Comparison of ENCODE assay signal across 8 cellular contexts in the genomic region with DNA sequence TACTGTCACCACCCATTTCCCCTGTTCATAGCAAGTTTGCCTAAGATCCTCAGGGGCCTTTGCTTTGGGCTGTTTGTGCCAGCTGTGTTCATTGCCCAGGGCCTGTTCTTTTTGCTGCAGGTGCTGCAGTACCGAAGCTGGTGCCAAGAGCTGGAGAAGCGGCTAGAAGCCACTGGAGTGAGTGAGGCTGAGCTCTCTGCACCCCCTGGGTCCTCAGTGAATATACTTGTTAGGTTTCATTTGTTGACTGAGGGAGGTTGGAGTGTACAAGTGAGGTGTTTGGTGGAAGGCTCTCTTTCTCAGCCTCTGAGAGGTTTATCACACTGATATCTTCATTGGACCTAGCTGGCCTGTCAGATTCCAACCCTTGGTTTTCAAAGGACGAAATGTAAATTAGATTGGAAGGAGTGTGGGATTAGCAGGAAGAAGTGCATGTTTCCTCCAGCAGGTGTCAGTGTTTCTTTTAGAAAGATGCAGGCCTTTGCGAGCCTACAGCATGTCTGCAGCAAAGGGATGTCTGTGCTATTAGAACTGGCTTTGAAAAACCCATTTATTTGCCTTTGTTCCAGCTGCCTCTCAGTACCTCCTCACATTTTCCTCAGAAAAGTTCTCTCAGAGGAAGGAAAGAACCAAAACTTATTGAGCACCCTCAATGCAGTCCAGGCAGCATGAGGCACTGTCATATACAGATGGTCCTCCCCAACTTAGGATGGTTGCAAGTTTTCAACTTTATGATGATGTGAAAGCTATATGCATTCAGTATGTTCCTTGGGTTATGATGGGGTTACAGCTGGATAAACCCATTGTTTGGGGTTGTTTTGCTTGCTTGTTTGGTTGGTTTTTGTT. TPM values are rescaled to one million over a fixed set of nuclear protein-coding genes. Genes with fewer than 3 reads are reported as not detected.
DNase-seq lines count a peak whose midpoint lies in the region; ATAC-seq and TF ChIP-seq lines count a peak whose summit lies in the region.

No MANE protein-coding gene starts in this region.

- no TSS peak for BruUV-seq in PC-9 (replicated peaks; lab: Mats Ljungman, UMichigan)

- H3K36me3 Mint-ChIP-seq in activated T-helper 1 cell treated with anti-CD3 and anti-CD28 coated beads, Interleukin-12 subunit alpha, Interleukin-12 subunit beta, Interleukin-2, Interleukin-4 antibody, amounts not matched to agents 30 ng/mL and 10 ng/mL and 1 ng/mL, durations not matched to agents 14 hours and 24 hours and 36 hours (ENCODE audit: low read depth), result peaks cover 13% of the 10 kb centered on the region

- CTCF ChIA-PET in PC-9 (lab: Charles Lee), result interaction anchor here (0.5 to 1.5 kb wide), 5 partner anchors 9 to 420 kb away, joined by 3 to 6 read pairs (median 4); no protein-coding TSS in a partner anchor

- H3K4me3 ChIP-seq in PC-9 (no peak overlapping the region), fibroblast of villous mesenchyme (ENCODE audit: low read depth, low read length) (no peak overlapping the region), vagina (no peak overlapping the region)

- H2AFZ ChIP-seq in PC-9, result no peak overlapping the region

- H3K9me3 ChIP-seq in PC-9 (ENCODE audit: insufficient read depth, low read depth), result no peaks in the 10 kb centered on the region
- H3K9me3 ChIP-seq in vagina, result no peaks in the 10 kb centered on the region

- intact Hi-C loops in PC-9 (cut with micrococcal nuclease; ENCODE audit: unreplicated experiment), result loop anchor here (5.0 to 10.0 kb wide), 2 partner anchors 419 to 491 kb away; a partner anchor contains a TSS
- intact Hi-C loops in activated T-helper 1 cell treated with anti-CD3 and anti-CD28 coated beads, Interleukin-12 subunit alpha, Interleukin-12 subunit beta, Interleukin-2, Interleukin-4 antibody, amounts not matched to agents 30 ng/mL and 10 ng/mL and 1 ng/mL, durations not matched to agents 14 hours and 24 hours and 36 hours (cut with micrococcal nuclease), result loop anchor here (1.0 to 5.0 kb wide), 4 partner anchors 59 to 675 kb away; a partner anchor contains a TSS
- intact Hi-C loops in vagina (cut with DNase I), result no loop called here

- H3K36me3 ChIP-seq in PC-9 (ENCODE audit: low read depth), result peaks cover 12% of the 10 kb centered on the region; the same call in 1 of the 2 replicates
- H3K36me3 ChIP-seq in vagina, result peaks cover 0 to 33% of the 10 kb centered on the region in 2 donors

- H3K4me1 ChIP-seq in PC-9 (replicated peaks; ENCODE audit: insufficient read depth) (peaks cover 26% of the 10 kb centered on the region), vagina (peaks cover 9% of the 10 kb centered on the region)

- no peaks in the 10 kb centered on the region for H3K27me3 Mint-ChIP-seq in activated T-helper 1 cell treated with anti-CD3 and anti-CD28 coated beads, Interleukin-12 subunit alpha, Interleukin-12 subunit beta, Interleukin-2, Interleukin-4 antibody, amounts not matched to agents 30 ng/mL and 10 ng/mL and 1 ng/mL, durations not matched to agents 14 hours and 24 hours and 36 hours (ENCODE audit: insufficient read depth)

- no peak for TF ChIP-seq POLR2A in vagina (IDR thresholded peaks at IDR 0.05)

- no peaks in the 10 kb centered on the region for H3K9me2 ChIP-seq in PC-9 (ENCODE audit: insufficient read depth)

- H4K20me1 ChIP-seq in PC-9 (ENCODE audit: insufficient read depth), result no peaks in the 10 kb centered on the region

- peak; percentile 83 for TF ChIP-seq CTCF in PC-9 (conservative IDR thresholded peaks at IDR 0.05)
- peak; percentile 74 for TF ChIP-seq CTCF in fibroblast of villous mesenchyme (IDR thresholded peaks at IDR 0.05; ENCODE audit: insufficient read depth, low read depth, low read length)
- peak; percentile 37 to 74 (median 58) for TF ChIP-seq CTCF in vagina (IDR thresholded peaks at IDR 0.05)

- H3K79me2 ChIP-seq in PC-9 (ENCODE audit: low read depth), result 0 out of 2 replicates have a peak, but pooled peaks cover 6% of the 10 kb centered on the region

- DNase-seq in DMS53 treated with DMSO at 0.1 percent for 48 hours (lab: John Stamatoyannopoulos, UW; ENCODE audit: unreplicated experiment) (peak; percentile 53), KG1 (lab: John Stamatoyannopoulos, UW) (peak; percentile 5), PC-9 (peak; percentile 56 to 60), fibroblast of villous mesenchyme (ENCODE audit: low read depth) (peak; percentile 75), nucleus accumbens (lab: John Stamatoyannopoulos, UW) (peak in 47 of 56 donors; percentile 3 to 78 (median 26)), vagina (ENCODE audit: extremely low spot score in 2 of 2) (no peak)
- peak; percentile 48 for DNase-seq in activated T-helper 1 cell treated with anti-CD3 and anti-CD28 coated beads, Interleukin-12 subunit alpha, Interleukin-12 subunit beta, Interleukin-2, Interleukin-4 antibody, amounts not matched to agents 30 ng/mL and 10 ng/mL and 1 ng/mL, durations not matched to agents 14 hours and 24 hours and 36 hours (ENCODE audit: low spot score)

- no peaks in the 10 kb centered on the region for H3K4me1 Mint-ChIP-seq in activated T-helper 1 cell treated with anti-CD3 and anti-CD28 coated beads, Interleukin-12 subunit alpha, Interleukin-12 subunit beta, Interleukin-2, Interleukin-4 antibody, amounts not matched to agents 30 ng/mL and 10 ng/mL and 1 ng/mL, durations not matched to agents 14 hours and 24 hours and 36 hours (ENCODE audit: low read depth)

- H3K4me3 Mint-ChIP-seq in activated T-helper 1 cell treated with anti-CD3 and anti-CD28 coated beads, Interleukin-12 subunit alpha, Interleukin-12 subunit beta, Interleukin-2, Interleukin-4 antibody, amounts not matched to agents 30 ng/mL and 10 ng/mL and 1 ng/mL, durations not matched to agents 14 hours and 24 hours and 36 hours, result no peak overlapping the region

- H3K9me3 Mint-ChIP-seq in activated T-helper 1 cell treated with anti-CD3 and anti-CD28 coated beads, Interleukin-12 subunit alpha, Interleukin-12 subunit beta, Interleukin-2, Interleukin-4 antibody, amounts not matched to agents 30 ng/mL and 10 ng/mL and 1 ng/mL, durations not matched to agents 14 hours and 24 hours and 36 hours, result no peaks in the 10 kb centered on the region

- POLR2A ChIA-PET in PC-9 (lab: Charles Lee; ENCODE audit: unreplicated experiment), result interaction anchor here (0.6 to 0.7 kb wide), 3 partner anchors 459 to 629 kb away, joined by 3 to 6 read pairs (median 3); no protein-coding TSS in a partner anchor

- ATAC-seq in HG02763 (IDR thresholded peaks at IDR 0.05; ENCODE audit: unreplicated experiment), result no peak

- no peak overlapping the region for H3K4me2 ChIP-seq in PC-9

- peaks cover 24% of the 10 kb centered on the region for H3F3A ChIP-seq in PC-9 (ENCODE audit: insufficient read depth, low read depth)

- H3K27me3 ChIP-seq in PC-9 (ENCODE audit: insufficient read depth, low read depth), result no peaks in the 10 kb centered on the region
- no peaks in the 10 kb centered on the region for H3K27me3 ChIP-seq in vagina

- H3K27ac ChIP-seq in PC-9 (no peak overlapping the region), vagina (no peak overlapping the region)

- no peak overlapping the region for H3K27ac Mint-ChIP-seq in activated T-helper 1 cell treated with anti-CD3 and anti-CD28 coated beads, Interleukin-12 subunit alpha, Interleukin-12 subunit beta, Interleukin-2, Interleukin-4 antibody, amounts not matched to agents 30 ng/mL and 10 ng/mL and 1 ng/mL, durations not matched to agents 14 hours and 24 hours and 36 hours

RNA-seq across cellular contexts. Expression of a gene that starts 8.3 kb away (rescaled TPM):
- total RNA-seq in PC-9 (2021) (63.6 and 79.5 TPM in 2 replicates), fibroblast of villous mesenchyme (14.5 and 22.0 TPM in 2 replicates), vagina (10.1 TPM)
- total RNA-seq in activated T-helper 1 cell treated with anti-CD3 and anti-CD28 coated beads, Interleukin-12 subunit alpha, Interleukin-12 subunit beta, Interleukin-2, Interleukin-4 antibody, amounts not matched to agents 30 ng/mL and 10 ng/mL and 1 ng/mL, durations not matched to agents 14 hours and 24 hours and 36 hours, result 44.4 and 45.6 TPM in 2 replicates

RNA-seq across cellular contexts. Expression of a gene that starts 25.6 kb away (rescaled TPM):
- total RNA-seq in PC-9 (2021) (0.33 TPM in 1 of 2 replicates, not detected in the other), fibroblast of villous mesenchyme (8.1 and 10.8 TPM in 2 replicates), vagina (1.7 TPM)
- total RNA-seq in activated T-helper 1 cell treated with anti-CD3 and anti-CD28 coated beads, Interleukin-12 subunit alpha, Interleukin-12 subunit beta, Interleukin-2, Interleukin-4 antibody, amounts not matched to agents 30 ng/mL and 10 ng/mL and 1 ng/mL, durations not matched to agents 14 hours and 24 hours and 36 hours, result not detected in 2 replicates

RNA-seq across cellular contexts. Expression of a gene that starts 51.9 kb away (rescaled TPM):
- total RNA-seq in PC-9 (2021), result 51.1 and 60.1 TPM in 2 replicates
- 55.1 and 55.8 TPM in 2 replicates for total RNA-seq in activated T-helper 1 cell treated with anti-CD3 and anti-CD28 coated beads, Interleukin-12 subunit alpha, Interleukin-12 subunit beta, Interleukin-2, Interleukin-4 antibody, amounts not matched to agents 30 ng/mL and 10 ng/mL and 1 ng/mL, durations not matched to agents 14 hours and 24 hours and 36 hours
- 23.5 and 33.2 TPM in 2 replicates for total RNA-seq in fibroblast of villous mesenchyme
- 33.9 TPM for total RNA-seq in vagina

Comparison
In these comparisons a context has a peak if more than half of its experiments do, and no peak if none do; other contexts are left out.
1. DNase-seq: peak in DMS53 treated with DMSO at 0.1 percent for 48 hours (single experiment), KG1 (single experiment), PC-9 (2 of 2), activated T-helper 1 cell treated with anti-CD3 and anti-CD28 coated beads, Interleukin-12 subunit alpha, Interleukin-12 subunit beta, Interleukin-2, Interleukin-4 antibody, amounts not matched to agents 30 ng/mL and 10 ng/mL and 1 ng/mL, durations not matched to agents 14 hours and 24 hours and 36 hours (single experiment), fibroblast of villous mesenchyme (single experiment) and nucleus accumbens (47 of 56); none in vagina (0 of 2).
2. Peak in every context shown above with its lines, with median percentiles within 50 percentile points of each other: CTCF ChIP-seq.